In genomic region chr10:79981356-79981672, GRCh38 we compare ENCODE assay signal across 8 cellular contexts. TPM values are rescaled to one million over a fixed set of nuclear protein-coding genes. Genes with fewer than 3 reads are reported as not detected.
A peak's percentile ranks its signal among the peaks of the same experiment; 100 is the strongest.
DNase-seq lines count a peak whose midpoint lies in the region; ATAC-seq and TF ChIP-seq lines count a peak whose summit lies in the region.

No MANE protein-coding gene starts in this region.

- H3K9me3 ChIP-seq in BE2C (no peaks in the 10 kb centered on the region), RWPE2 (ENCODE audit: severe bottlenecking) (no peaks in the 10 kb centered on the region), esophagus squamous epithelium (no peaks in the 10 kb centered on the region), neural cell (ENCODE audit: low read length) (no peaks in the 10 kb centered on the region)

- WGBS in esophagus squamous epithelium, 2 donors, result 1 to 2% methylated on average over 12 to 16 of the region's 19 CpGs

- no peak for TF ChIP-seq RAD21 in neural cell (conservative IDR thresholded peaks at IDR 0.05)

- H3K27ac ChIP-seq in RWPE2 (ENCODE audit: poor library complexity, severe bottlenecking), result no peak overlapping the region
- H3K27ac ChIP-seq in esophagus squamous epithelium, result peak overlapping the region; percentile 81 to 96 (median 88)
- H3K27ac ChIP-seq in neural cell (ENCODE audit: low read length), result peak overlapping the region; percentile 12

- no peaks in the 10 kb centered on the region for H3K79me2 ChIP-seq in neural cell (replicated peaks; ENCODE audit: insufficient read depth, low read length)

- TF ChIP-seq POLR2A in esophagus squamous epithelium (IDR thresholded peaks at IDR 0.05), result no peak

- no peaks in the 10 kb centered on the region for H4K20me1 ChIP-seq in neural cell (ENCODE audit: insufficient read depth)

- no peaks in the 10 kb centered on the region for H3K36me3 ChIP-seq in BE2C
- no peaks in the 10 kb centered on the region for H3K36me3 ChIP-seq in RWPE2 (ENCODE audit: low read depth)
- H3K36me3 ChIP-seq in esophagus squamous epithelium, result no peaks in the 10 kb centered on the region
- H3K36me3 ChIP-seq in neural cell (ENCODE audit: insufficient read depth, low read length), result no peaks in the 10 kb centered on the region

- H3K9ac ChIP-seq in neural cell (ENCODE audit: low read length), result peak overlapping the region; percentile 75

- H3K4me3 ChIP-seq in BE2C (ENCODE audit: low read depth, low read length) (peak overlapping the region; percentile 42), RWPE2 (ENCODE audit: severe bottlenecking) (peak overlapping the region; percentile 42), esophagus squamous epithelium (peak overlapping the region; percentile 52 to 81 (median 66)), neural cell (ENCODE audit: low read length) (peak overlapping the region; percentile 84)

- H3K9me2 ChIP-seq in neural cell (ENCODE audit: insufficient read depth, low read length), result no peaks in the 10 kb centered on the region

- intact Hi-C loops in esophagus squamous epithelium (cut with DNase I), result no loop called here

- no peaks in the 10 kb centered on the region for H3F3A ChIP-seq in neural cell (ENCODE audit: insufficient read depth, low read length, poor library complexity, severe bottlenecking)

- peak overlapping the region; percentile 44 for H3K4me2 ChIP-seq in neural cell (ENCODE audit: low read length)

- H3K27me3 ChIP-seq in BE2C (peaks cover 26% of the 10 kb centered on the region), RWPE2 (ENCODE audit: insufficient read depth, poor library complexity, severe bottlenecking) (peaks cover 22% of the 10 kb centered on the region), esophagus squamous epithelium (peaks cover 0 to 27% (median 0%) of the 10 kb centered on the region in 4 donors), neural cell (ENCODE audit: insufficient read depth, low read depth, low read length) (peaks cover 29% of the 10 kb centered on the region)

- TF ChIP-seq CTCF in BE2C (IDR thresholded peaks at IDR 0.05; ENCODE audit: low read depth, low read length) (no peak), RWPE2 (IDR thresholded peaks at IDR 0.05; ENCODE audit: poor library complexity, severe bottlenecking) (no peak), esophagus squamous epithelium (IDR thresholded peaks at IDR 0.05) (no peak), neural cell (IDR thresholded peaks at IDR 0.05; ENCODE audit: poor library complexity, severe bottlenecking) (no peak)

- TF ChIP-seq EP300 in neural cell (conservative IDR thresholded peaks at IDR 0.05; ENCODE audit: poor library complexity, severe bottlenecking), result no peak

- H2AFZ ChIP-seq in neural cell (ENCODE audit: low read depth, low read length), result peak overlapping the region; percentile 56

- no peak for DNase-seq in BE2C
- no peak for DNase-seq in RWPE2 (ENCODE audit: low spot score)
- no peak for DNase-seq in esophagus squamous epithelium (lab: John Stamatoyannopoulos, UW)
- DNase-seq in NCI-H2029 treated with DMSO at 0.1 percent for 48 hours (lab: John Stamatoyannopoulos, UW), result no peak
- no peak for DNase-seq in NCI-H146 (lab: John Stamatoyannopoulos, UW)

- H3K4me1 ChIP-seq in BE2C, result no peaks in the 10 kb centered on the region
- peaks cover 15% of the 10 kb centered on the region for H3K4me1 ChIP-seq in RWPE2 (ENCODE audit: insufficient read depth, poor library complexity, severe bottlenecking)
- peaks cover 6 to 55% (median 8%) of the 10 kb centered on the region in 3 donors for H3K4me1 ChIP-seq in esophagus squamous epithelium

- ATAC-seq in RWPE2 (ENCODE audit: low read depth), result no peak
- no peak for ATAC-seq in HG02763 (IDR thresholded peaks at IDR 0.05; ENCODE audit: unreplicated experiment)
- no peak for ATAC-seq in HG03378 (IDR thresholded peaks at IDR 0.05; ENCODE audit: unreplicated experiment)

TF ChIP-seq in neural cell, 6 proteins besides CTCF, POLR2A, EP300 and RAD21:
- no peak for TF ChIP-seq REST (IDR thresholded peaks at IDR 0.05; ENCODE audit: borderline replicate concordance)
- no peak for TF ChIP-seq POLR2AphosphoS5 (IDR thresholded peaks at IDR 0.05)
- TF ChIP-seq MXI1 (conservative IDR thresholded peaks at IDR 0.05; ENCODE audit: poor library complexity, severe bottlenecking), result no peak
- TF ChIP-seq SMC3 (conservative IDR thresholded peaks at IDR 0.05; ENCODE audit: poor library complexity), result no peak
- no peak for TF ChIP-seq EZH2 (IDR thresholded peaks at IDR 0.05; ENCODE audit: borderline replicate concordance, insufficient read depth, low read length, poor library complexity, severe bottlenecking)
- TF ChIP-seq TAF1 (IDR thresholded peaks at IDR 0.05; ENCODE audit: low read depth), result no peak
TF ChIP-seq in neural cell: peak in this region for 0.

RNA-seq across cellular contexts. Expression of gene SFTPD, which starts 32.4 kb away (rescaled TPM):
- not detected for polyA plus RNA-seq in BE2C (2012; ENCODE audit: insufficient read depth, insufficient read length, low read depth)
- total RNA-seq in esophagus squamous epithelium, result 1 to 10 TPM in 2 of 4 donors, under 1 TPM in 2; 0.83 to 1.2 (median 1.0) TPM
- 0.51 and 1.4 TPM in 2 replicates for polyA plus RNA-seq in neural cell
- polyA minus RNA-seq in neural cell, result 1.3 TPM in 1 of 2 replicates, not detected in the other
